1 cellular context compared by ENCODE assay signal in the genomic region with DNA sequence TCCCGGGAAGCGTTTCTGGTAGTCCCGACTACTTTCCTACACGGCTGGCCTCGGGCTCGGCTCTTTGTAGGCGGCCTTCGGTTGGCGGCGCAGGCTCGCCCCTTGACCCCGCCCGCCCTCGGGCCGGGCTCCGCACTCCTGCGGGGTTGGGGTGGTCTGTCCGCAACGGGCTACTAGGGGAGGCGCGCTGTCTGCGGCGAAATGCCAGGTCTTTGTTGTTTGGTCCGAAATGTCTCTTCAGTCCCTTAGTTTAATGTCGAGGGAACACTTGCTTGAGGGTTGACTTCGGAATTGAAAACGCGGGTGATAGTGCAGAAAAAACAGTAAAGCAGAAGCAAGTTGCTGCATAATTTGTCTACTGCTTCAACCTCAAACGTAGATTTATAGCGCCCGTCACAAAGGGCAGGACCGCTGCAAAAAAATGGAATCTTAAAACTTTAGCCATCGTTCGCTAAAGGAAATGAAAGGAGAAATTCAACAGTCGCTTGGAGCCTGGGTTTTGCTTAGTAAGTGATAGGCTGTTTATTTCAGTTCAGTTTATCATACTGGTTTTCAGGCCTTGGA.
TF ChIP-seq lines count a peak whose summit lies in the region.

No MANE protein-coding gene starts in this region.

TF ChIP-seq in H1, 55 proteins besides CTCF, POLR2A, EP300 and RAD21:
- TF ChIP-seq SIN3A (conservative IDR thresholded peaks at IDR 0.05 in 1 of 2, IDR thresholded peaks at IDR 0.05 in 1 of 2; ENCODE audit: low read depth in 1 of 2, low read length in 2 of 2) (0 out of 4 replicates have a peak, but pooled peaks have one; percentile 8 to 61), RBBP5 (IDR thresholded peaks at IDR 0.05; ENCODE audit: borderline replicate concordance, low read depth, low read length) (0 out of 2 replicates have a peak, but pooled peaks have one; percentile 15), TAF1 (IDR thresholded peaks at IDR 0.05; ENCODE audit: low read depth, low read length) (peak; percentile 69; the same call in 1 of the 2 replicates)
- TF ChIP-seq, protein P1, sequence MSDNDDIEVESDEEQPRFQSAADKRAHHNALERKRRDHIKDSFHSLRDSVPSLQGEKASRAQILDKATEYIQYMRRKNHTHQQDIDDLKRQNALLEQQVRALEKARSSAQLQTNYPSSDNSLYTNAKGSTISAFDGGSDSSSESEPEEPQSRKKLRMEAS (IDR thresholded peaks at IDR 0.05), result no peak
TF ChIP-seq in H1: peak in this region for 3.
